8 cellular contexts compared by ENCODE assay signal in genomic region chr7:10939911-10940747, GRCh38.
DNase-seq lines count a peak whose midpoint lies in the region; ATAC-seq and TF ChIP-seq lines count a peak whose summit lies in the region.

No MANE protein-coding gene starts in this region.

- peak; percentile 93 for ATAC-seq in GM18907 (IDR thresholded peaks at IDR 0.05; ENCODE audit: unreplicated experiment)
- ATAC-seq in HG03135 (IDR thresholded peaks at IDR 0.05; ENCODE audit: unreplicated experiment), result peak; percentile 91

- no peaks in the 10 kb centered on the region for H3K9me3 ChIP-seq in WERI-Rb-1 (ENCODE audit: severe bottlenecking)

- peak overlapping the region; percentile 98 for H3K27ac ChIP-seq in WERI-Rb-1

- TF ChIP-seq CTCF in WERI-Rb-1 (IDR thresholded peaks at IDR 0.05; ENCODE audit: low read depth, low read length), result no peak
- no peak for TF ChIP-seq CTCF in cardiac fibroblast (IDR thresholded peaks at IDR 0.05; ENCODE audit: low read depth, low read length)

- peaks cover 30% of the 10 kb centered on the region for H3K36me3 ChIP-seq in WERI-Rb-1

- H3K4me3 ChIP-seq in WERI-Rb-1 (ENCODE audit: low read depth, low read length), result peak overlapping the region; percentile 96
- peak overlapping the region; percentile 80 to 81 for H3K4me3 ChIP-seq in cardiac fibroblast (replicated peaks in 1 of 2; ENCODE audit: low read depth in 2 of 2, low read length in 2 of 2)

- no peaks in the 10 kb centered on the region for H3K27me3 ChIP-seq in WERI-Rb-1 (ENCODE audit: insufficient read depth, low read depth, severe bottlenecking)

- DNase-seq in AG08395 (ENCODE audit: low spot score) (peak; percentile 98), NCI-H2196 (lab: John Stamatoyannopoulos, UW; ENCODE audit: unreplicated experiment) (peak; percentile 94), WERI-Rb-1 (peak; percentile 90), cardiac fibroblast (ENCODE audit: low read depth in 2 of 2) (peak; percentile 97 to 98), inferior parietal cortex (ENCODE audit: extremely low spot score) (peak; percentile 88), smooth muscle cell of the brain vasculature (ENCODE audit: low read depth, low spot score) (peak; percentile 79)

Comparison
In these comparisons a context has a peak if more than half of its experiments do, and no peak if none do; other contexts are left out.
1. Peak in every context shown above with its lines: DNase-seq, ATAC-seq, H3K4me3 ChIP-seq and H3K27ac ChIP-seq.